Comparison of ENCODE assay signal across 8 cellular contexts in genomic region chr6:161273356-161273751, GRCh38. TPM values are rescaled to one million over a fixed set of nuclear protein-coding genes. Genes with fewer than 3 reads are reported as not detected.
DNase-seq lines count a peak whose midpoint lies in the region; ATAC-seq and TF ChIP-seq lines count a peak whose summit lies in the region.

No MANE protein-coding gene starts in this region.

- peak; percentile 10 for ATAC-seq in GM21381 (IDR thresholded peaks at IDR 0.05; ENCODE audit: unreplicated experiment)

- H3K36me3 Mint-ChIP-seq in activated T-helper 1 cell treated with anti-CD3 and anti-CD28 coated beads, Interleukin-12 subunit alpha, Interleukin-12 subunit beta, Interleukin-2, Interleukin-4 antibody, amounts not matched to agents 30 ng/mL and 10 ng/mL and 1 ng/mL, durations not matched to agents 14 hours and 24 hours and 36 hours (ENCODE audit: low read depth) = peaks cover 2% of the 10 kb centered on the region
- H3K36me3 Mint-ChIP-seq in progenitor cell of endocrine pancreas (ENCODE audit: insufficient read depth) = peaks cover 11% of the 10 kb centered on the region

- no peaks in the 10 kb centered on the region for H3K9me3 Mint-ChIP-seq in activated T-helper 1 cell treated with anti-CD3 and anti-CD28 coated beads, Interleukin-12 subunit alpha, Interleukin-12 subunit beta, Interleukin-2, Interleukin-4 antibody, amounts not matched to agents 30 ng/mL and 10 ng/mL and 1 ng/mL, durations not matched to agents 14 hours and 24 hours and 36 hours
- H3K9me3 Mint-ChIP-seq in progenitor cell of endocrine pancreas (ENCODE audit: low read depth) = no peaks in the 10 kb centered on the region

- TF ChIP-seq CTCF in foreskin fibroblast (IDR thresholded peaks at IDR 0.05; ENCODE audit: low read depth, low read length) = no peak
- no peak for TF ChIP-seq CTCF in progenitor cell of endocrine pancreas (IDR thresholded peaks at IDR 0.05; ENCODE audit: unreplicated experiment)

- peak overlapping the region; percentile 97 for H3K27ac Mint-ChIP-seq in activated T-helper 1 cell treated with anti-CD3 and anti-CD28 coated beads, Interleukin-12 subunit alpha, Interleukin-12 subunit beta, Interleukin-2, Interleukin-4 antibody, amounts not matched to agents 30 ng/mL and 10 ng/mL and 1 ng/mL, durations not matched to agents 14 hours and 24 hours and 36 hours
- H3K27ac Mint-ChIP-seq in progenitor cell of endocrine pancreas = peak overlapping the region; percentile 97

- peak overlapping the region; percentile 53 to 63 for H3K4me3 ChIP-seq in foreskin fibroblast (ENCODE audit: low read depth in 1 of 2, low read length in 2 of 2)

- H3K27me3 Mint-ChIP-seq in activated T-helper 1 cell treated with anti-CD3 and anti-CD28 coated beads, Interleukin-12 subunit alpha, Interleukin-12 subunit beta, Interleukin-2, Interleukin-4 antibody, amounts not matched to agents 30 ng/mL and 10 ng/mL and 1 ng/mL, durations not matched to agents 14 hours and 24 hours and 36 hours (ENCODE audit: insufficient read depth) = peaks cover 9% of the 10 kb centered on the region
- no peaks in the 10 kb centered on the region for H3K27me3 Mint-ChIP-seq in progenitor cell of endocrine pancreas

- H3K4me1 Mint-ChIP-seq in activated T-helper 1 cell treated with anti-CD3 and anti-CD28 coated beads, Interleukin-12 subunit alpha, Interleukin-12 subunit beta, Interleukin-2, Interleukin-4 antibody, amounts not matched to agents 30 ng/mL and 10 ng/mL and 1 ng/mL, durations not matched to agents 14 hours and 24 hours and 36 hours (ENCODE audit: low read depth) = peaks cover 41% of the 10 kb centered on the region
- H3K4me1 Mint-ChIP-seq in progenitor cell of endocrine pancreas (ENCODE audit: low read depth) = peaks cover 25% of the 10 kb centered on the region

- peak; percentile 21 for DNase-seq in AG08396 (ENCODE audit: low spot score)
- DNase-seq in NCI-H69 (lab: John Stamatoyannopoulos, UW) = peak; percentile 94
- DNase-seq in activated T-helper 1 cell treated with anti-CD3 and anti-CD28 coated beads, Interleukin-12 subunit alpha, Interleukin-12 subunit beta, Interleukin-2, Interleukin-4 antibody, amounts not matched to agents 30 ng/mL and 10 ng/mL and 1 ng/mL, durations not matched to agents 14 hours and 24 hours and 36 hours (ENCODE audit: low spot score) = peak; percentile 44
- peak in 1 of 2 donors; percentile 54 for DNase-seq in foreskin fibroblast
- no peak for DNase-seq in progenitor cell of endocrine pancreas (ENCODE audit: low spot score, unreplicated experiment)
- DNase-seq in UCSD-AML1 (lab: John Stamatoyannopoulos, UW; ENCODE audit: unreplicated experiment) = no peak
- no peak for DNase-seq in NCI-H2081 treated with DMSO at 0.1 percent for 48 hours (lab: John Stamatoyannopoulos, UW)

- intact Hi-C loops in activated T-helper 1 cell treated with anti-CD3 and anti-CD28 coated beads, Interleukin-12 subunit alpha, Interleukin-12 subunit beta, Interleukin-2, Interleukin-4 antibody, amounts not matched to agents 30 ng/mL and 10 ng/mL and 1 ng/mL, durations not matched to agents 14 hours and 24 hours and 36 hours (cut with micrococcal nuclease) = loop anchor here (2.0 to 10.0 kb wide), 4 partner anchors 145 to 1454 kb away; partner anchors contain the start of genes PACRG and PRKN

- peak overlapping the region; percentile 91 for H3K4me3 Mint-ChIP-seq in activated T-helper 1 cell treated with anti-CD3 and anti-CD28 coated beads, Interleukin-12 subunit alpha, Interleukin-12 subunit beta, Interleukin-2, Interleukin-4 antibody, amounts not matched to agents 30 ng/mL and 10 ng/mL and 1 ng/mL, durations not matched to agents 14 hours and 24 hours and 36 hours
- H3K4me3 Mint-ChIP-seq in progenitor cell of endocrine pancreas (ENCODE audit: low read depth) = peak overlapping the region; percentile 84

RNA-seq across cellular contexts. Expression of gene AGPAT4, which starts 0.5 kb away (rescaled TPM):
- total RNA-seq in activated T-helper 1 cell treated with anti-CD3 and anti-CD28 coated beads, Interleukin-12 subunit alpha, Interleukin-12 subunit beta, Interleukin-2, Interleukin-4 antibody, amounts not matched to agents 30 ng/mL and 10 ng/mL and 1 ng/mL, durations not matched to agents 14 hours and 24 hours and 36 hours = 7.8 and 8.6 TPM in 2 replicates
- total RNA-seq in progenitor cell of endocrine pancreas = 43.7 and 44.2 TPM in 2 replicates

Comparison
In these comparisons a context has a peak if more than half of its experiments do, and no peak if none do; other contexts are left out.
1. DNase-seq: peak in AG08396 (single experiment), NCI-H69 (single experiment) and activated T-helper 1 cell treated with anti-CD3 and anti-CD28 coated beads, Interleukin-12 subunit alpha, Interleukin-12 subunit beta, Interleukin-2, Interleukin-4 antibody, amounts not matched to agents 30 ng/mL and 10 ng/mL and 1 ng/mL, durations not matched to agents 14 hours and 24 hours and 36 hours (single experiment); none in progenitor cell of endocrine pancreas (single experiment), UCSD-AML1 (single experiment) and NCI-H2081 treated with DMSO at 0.1 percent for 48 hours (single experiment).